Comparison of ENCODE assay signal across 1 cellular context in genomic region chr9:88438819-88439218, GRCh38.
TF ChIP-seq lines count a peak whose summit lies in the region.

No MANE protein-coding gene starts in this region.

TF ChIP-seq in WTC11, 78 proteins besides CTCF, POLR2A, EP300 and RAD21 (continued from another document):
- TF ChIP-seq USF2 (CRISPR knock-in tag; IDR thresholded peaks at IDR 0.05), result no peak
- no peak for TF ChIP-seq MYBL2 (CRISPR knock-in tag; IDR thresholded peaks at IDR 0.05)
- no peak for TF ChIP-seq AFF4 (CRISPR knock-in tag; IDR thresholded peaks at IDR 0.05; ENCODE audit: borderline replicate concordance)
